11 cellular contexts compared by ENCODE assay signal in genomic region chr4:10611673-10612072, GRCh38.
DNase-seq lines count a peak whose midpoint lies in the region; ATAC-seq and TF ChIP-seq lines count a peak whose summit lies in the region.
"Had no signal": no experiment of that assay in that cellular context is flagged by ENCODE, and none has a peak within 500 bp of the region (broad histone marks: within the 10 kb centered on the region; RNA-seq: fewer than 3 reads in every experiment).

No MANE protein-coding gene starts in this region.

- peak; percentile 53 for DNase-seq in Calu3
- peak; percentile 93 for DNase-seq in M059J (ENCODE audit: low read depth)
- peak; percentile 71 for DNase-seq in dermis blood vessel endothelial cell
- DNase-seq in myocyte (ENCODE audit: low read depth): peak; percentile 80
- no peak for DNase-seq in GM19240 (ENCODE audit: insufficient read length, low spot score)
- no peak for DNase-seq in inferior parietal cortex (ENCODE audit: extremely low spot score)
- DNase-seq: activated T-cell treated with anti-CD3 and anti-CD28 coated beads, Interleukin-2, amount 50 U/mL, for 1 hour; H7 had no signal

- peaks cover 10% of the 10 kb centered on the region for H3K4me1 Mint-ChIP-seq in Calu3 (ENCODE audit: low read depth, unreplicated experiment)

- CTCF ChIA-PET in Calu3 (lab: Charles Lee): no interaction called here

- no peaks in the 10 kb centered on the region for H3K27me3 Mint-ChIP-seq in Calu3 (ENCODE audit: unreplicated experiment)

- no TSS peak for BruUV-seq in Calu3 (replicated peaks; lab: Mats Ljungman, UMichigan)

- H3K36me3 Mint-ChIP-seq in Calu3 (ENCODE audit: insufficient read depth, unreplicated experiment): no peaks in the 10 kb centered on the region

- peak overlapping the region; percentile 9 for H3K27ac Mint-ChIP-seq in Calu3 (ENCODE audit: unreplicated experiment)
- H3K27ac Mint-ChIP-seq: T-helper 1 cell treated with Interleukin-12 subunit alpha and Interleukin-12 subunit beta and Interleukin-4 antibody, amounts not matched to agents 30 μg/mL and 1 μg/mL, for 36 hours had no signal

- ATAC-seq in HG02623 (IDR thresholded peaks at IDR 0.05; ENCODE audit: unreplicated experiment): no peak
- ATAC-seq in HG02642 (IDR thresholded peaks at IDR 0.05; ENCODE audit: poor library complexity, unreplicated experiment): no peak

- H3K9me3 Mint-ChIP-seq in Calu3 (ENCODE audit: low read depth, unreplicated experiment): no peaks in the 10 kb centered on the region
- H3K9me3 Mint-ChIP-seq: T-helper 1 cell treated with Interleukin-12 subunit alpha and Interleukin-12 subunit beta and Interleukin-4 antibody, amounts not matched to agents 30 μg/mL and 1 μg/mL, for 36 hours had no signal

- intact Hi-C loops in Calu3 (cut with micrococcal nuclease; ENCODE audit: unreplicated experiment): no loop called here

- no peak for TF ChIP-seq CTCF in Calu3 (IDR thresholded peaks at IDR 0.05; ENCODE audit: unreplicated experiment)

- H3K4me3 Mint-ChIP-seq in Calu3 (ENCODE audit: low read depth, unreplicated experiment): no peak overlapping the region
- H3K4me3 Mint-ChIP-seq: T-helper 1 cell treated with Interleukin-12 subunit alpha and Interleukin-12 subunit beta and Interleukin-4 antibody, amounts not matched to agents 30 μg/mL and 1 μg/mL, for 36 hours had no signal

Comparison
In these comparisons a context has a peak if more than half of its experiments do, and no peak if none do; other contexts are left out.
1. DNase-seq: peak in Calu3 (single experiment), M059J (single experiment), dermis blood vessel endothelial cell (single experiment) and myocyte (single experiment); none in GM19240 (single experiment) and inferior parietal cortex (single experiment).